2 cellular contexts compared by ENCODE assay signal in the genomic region with DNA sequence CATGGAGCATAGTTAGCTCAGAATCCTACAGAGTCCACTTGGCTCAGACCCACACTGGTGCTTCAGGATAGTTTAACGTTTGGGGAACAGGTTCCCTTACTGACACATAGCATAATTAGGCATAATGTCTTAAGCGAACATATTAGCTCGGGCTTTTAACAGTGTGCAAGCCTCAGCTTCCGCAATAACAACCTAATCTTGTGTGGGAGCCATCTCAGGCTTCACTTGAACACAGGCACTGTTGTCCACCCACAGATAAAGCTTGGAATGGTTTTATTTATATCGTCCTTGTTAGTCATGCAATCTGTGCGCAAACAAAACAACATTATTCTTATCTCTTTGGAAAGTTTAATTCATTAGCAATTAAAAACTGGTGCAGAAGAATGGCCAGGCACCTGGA.
DNase-seq lines count a peak whose midpoint lies in the region; ATAC-seq lines count a peak whose summit lies in the region.
"Not testable (repeated sequence)": the region's sequence is repeated elsewhere in the genome, so short reads cannot be mapped to it uniquely, and the experiment has no call there.

No MANE protein-coding gene starts in this region.

- not testable (repeated sequence) for H3K4me3 ChIP-seq in right cardiac atrium (ENCODE audit: low read length)

- not testable (repeated sequence) for H3K9me3 ChIP-seq in right cardiac atrium (ENCODE audit: control insufficient read depth, low read length)

- H3K27me3 ChIP-seq in right cardiac atrium (ENCODE audit: control insufficient read depth, insufficient read depth), result not testable (repeated sequence)

- DNase-seq in left ventricle myocardium superior, right cardiac atrium: not testable (repeated sequence)

- WGBS in right cardiac atrium, result no CpG with 5 or more reads among the region's 6 CpGs

- H3K27ac ChIP-seq in right cardiac atrium (ENCODE audit: low read length), result not testable (repeated sequence)

- intact Hi-C loops in left ventricle myocardium superior (cut with micrococcal nuclease); right cardiac atrium (cut with DNase I): not testable (repeated sequence)

- H3K4me1 ChIP-seq in right cardiac atrium (ENCODE audit: control insufficient read depth, insufficient read depth, low read length), result not testable (repeated sequence)

- peak; percentile 30 for ATAC-seq in left ventricle myocardium superior
- peak; percentile 53 to 66 for ATAC-seq in right cardiac atrium
